8 cellular contexts compared by ENCODE assay signal in the genomic region with DNA sequence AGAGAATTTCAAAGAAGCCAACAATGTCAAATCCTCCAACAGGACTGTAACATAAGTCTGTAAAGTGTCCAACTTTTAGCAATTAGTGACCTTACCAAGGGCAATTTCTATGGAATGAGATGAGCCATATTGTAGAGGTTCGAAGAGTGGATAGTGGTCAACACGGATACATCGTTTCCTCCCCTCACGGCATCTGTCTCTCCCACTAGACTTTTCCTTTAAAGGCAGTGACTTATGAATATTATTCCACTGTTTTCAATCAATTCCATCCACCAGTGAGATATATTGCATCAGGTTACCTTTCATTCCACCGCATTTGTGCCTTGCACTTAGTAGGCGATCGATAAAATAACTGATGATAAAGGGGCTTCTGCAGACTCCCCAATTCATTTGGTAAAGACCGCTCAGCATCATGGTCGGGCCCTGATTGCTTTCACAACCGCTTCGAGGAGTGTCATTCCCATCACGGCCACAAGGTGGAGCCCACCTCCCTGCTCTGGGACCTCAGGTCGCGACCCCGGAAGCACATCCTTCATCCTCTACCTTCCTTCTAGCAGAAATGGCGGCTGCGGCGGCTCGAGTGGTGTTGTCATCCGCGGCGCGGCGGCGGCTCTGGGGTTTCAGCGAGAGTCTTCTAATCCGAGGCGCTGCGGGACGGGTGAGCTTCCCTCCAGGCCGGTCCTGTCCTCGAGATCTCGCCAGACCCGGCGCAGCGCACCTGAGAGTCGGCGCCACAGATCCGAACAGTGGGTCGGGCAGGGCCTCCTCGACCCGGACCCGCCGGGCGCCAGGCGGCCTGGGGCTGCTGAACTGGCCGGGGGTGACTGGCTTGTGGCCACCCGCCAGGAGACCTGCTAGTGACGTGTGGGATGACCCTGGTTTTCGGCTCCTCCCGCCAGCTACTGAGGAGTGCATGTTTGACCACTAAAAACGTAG. TPM values are rescaled to one million over a fixed set of nuclear protein-coding genes. Genes with fewer than 3 reads are reported as not detected.
DNase-seq lines count a peak whose midpoint lies in the region; ATAC-seq and TF ChIP-seq lines count a peak whose summit lies in the region.

A gene with protein sequence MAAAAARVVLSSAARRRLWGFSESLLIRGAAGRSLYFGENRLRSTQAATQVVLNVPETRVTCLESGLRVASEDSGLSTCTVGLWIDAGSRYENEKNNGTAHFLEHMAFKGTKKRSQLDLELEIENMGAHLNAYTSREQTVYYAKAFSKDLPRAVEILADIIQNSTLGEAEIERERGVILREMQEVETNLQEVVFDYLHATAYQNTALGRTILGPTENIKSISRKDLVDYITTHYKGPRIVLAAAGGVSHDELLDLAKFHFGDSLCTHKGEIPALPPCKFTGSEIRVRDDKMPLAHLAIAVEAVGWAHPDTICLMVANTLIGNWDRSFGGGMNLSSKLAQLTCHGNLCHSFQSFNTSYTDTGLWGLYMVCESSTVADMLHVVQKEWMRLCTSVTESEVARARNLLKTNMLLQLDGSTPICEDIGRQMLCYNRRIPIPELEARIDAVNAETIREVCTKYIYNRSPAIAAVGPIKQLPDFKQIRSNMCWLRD (plus strand): TSS at position 535 of the 936 bp plus-strand sequence. CDS start 25 bp downstream, at position 560.

- TF ChIP-seq CTCF in BJ (IDR thresholded peaks at IDR 0.05; ENCODE audit: insufficient read depth, low read depth, low read length), result peak; percentile 97
- peak; percentile 97 for TF ChIP-seq CTCF in choroid plexus epithelial cell (conservative IDR thresholded peaks at IDR 0.05; ENCODE audit: low read depth, low read length)

- peak within 1 kb of the TSS; percentile 59 for H3K4me3 ChIP-seq in BJ (ENCODE audit: low read depth, low read length)
- H3K4me3 ChIP-seq in choroid plexus epithelial cell (ENCODE audit: low read depth, low read length), result peak within 1 kb of the TSS; percentile 91

- peak; percentile 43 for DNase-seq in BJ (ENCODE audit: low read depth)
- peak; percentile 83 for DNase-seq in GM19238 (ENCODE audit: insufficient read length, low spot score)
- peak; percentile 66 for DNase-seq in NCI-H510A treated with DMSO at 0.1 percent for 48 hours (lab: John Stamatoyannopoulos, UW)
- peak; percentile 98 for DNase-seq in activated CD4-positive, alpha-beta T cell treated with anti-CD3 and anti-CD28 coated beads for 36 hours
- peak; percentile 94 for DNase-seq in choroid plexus epithelial cell (ENCODE audit: low read depth)
- peak; percentile 91 for DNase-seq in kidney glomerular epithelial cell (lab: John Stamatoyannopoulos, UW)
- DNase-seq in stimulated activated CD4-positive, alpha-beta T cell treated with anti-CD3 and anti-CD28 coated beads, Interleukin-1b, Interleukin-23, amount 100 ng/mL, for 1 hour (ENCODE audit: low read depth in 2 of 2), result peak; percentile 91 to 95

- no peaks in the 10 kb centered on the region for H3K27me3 ChIP-seq in BJ (ENCODE audit: control insufficient read depth, insufficient read depth, low read length)

- CTCF ChIA-PET in BJ (lab: Yijun Ruan, JAX), result interaction anchor here (0.6 to 1.5 kb wide), 5 partner anchors 10 to 77 kb away, joined by 3 to 5 read pairs (median 3); partner anchors contain the start of gene PSMC2
- CTCF ChIA-PET in activated CD4-positive, alpha-beta T cell treated with anti-CD3 and anti-CD28 coated beads for 36 hours (lab: Charles Lee), result interaction anchor here (0.6 to 2.5 kb wide), 12 partner anchors 9 to 225 kb away, joined by 3 to 6 read pairs (median 3); partner anchors contain the start of gene ARMC10

- POLR2A ChIA-PET in BJ (lab: Charles Lee), result no interaction called here
- POLR2A ChIA-PET in activated CD4-positive, alpha-beta T cell treated with anti-CD3 and anti-CD28 coated beads for 36 hours (lab: Charles Lee), result no interaction called here

- peak within 1 kb of the TSS; percentile 89 for H3K4me3 Mint-ChIP-seq in activated CD4-positive, alpha-beta T cell treated with anti-CD3 and anti-CD28 coated beads for 36 hours

- no peaks in the 10 kb centered on the region for H3K9me3 Mint-ChIP-seq in activated CD4-positive, alpha-beta T cell treated with anti-CD3 and anti-CD28 coated beads for 36 hours (ENCODE audit: low read depth)

- no peaks in the 10 kb centered on the region; the same call in 1 of the 2 replicates for H3K36me3 ChIP-seq in BJ (ENCODE audit: control insufficient read depth, insufficient read depth, low read length)

- H3K27ac Mint-ChIP-seq in activated CD4-positive, alpha-beta T cell treated with anti-CD3 and anti-CD28 coated beads for 36 hours, result peak within 1 kb of the TSS; percentile 93

- no peaks in the 10 kb centered on the region for H3K27me3 Mint-ChIP-seq in activated CD4-positive, alpha-beta T cell treated with anti-CD3 and anti-CD28 coated beads for 36 hours

- intact Hi-C loops in activated CD4-positive, alpha-beta T cell treated with anti-CD3 and anti-CD28 coated beads for 36 hours (cut with DNase I, micrococcal nuclease), result loop anchor here (1.0 to 10.0 kb wide), 6 partner anchors 17 to 858 kb away; partner anchors contain the start of genes PSMC2 (in 2 of the 2), FAM185A (in 1 of the 2) and NAPEPLD (in 1 of the 2)

- peaks cover 33% of the 10 kb centered on the region for H3K4me1 Mint-ChIP-seq in activated CD4-positive, alpha-beta T cell treated with anti-CD3 and anti-CD28 coated beads for 36 hours

- ATAC-seq in HG03442 (IDR thresholded peaks at IDR 0.05; ENCODE audit: unreplicated experiment), result peak; percentile 92
- peak; percentile 98 for ATAC-seq in activated CD4-positive, alpha-beta T cell treated with anti-CD3 and anti-CD28 coated beads for 36 hours

- H3K36me3 Mint-ChIP-seq in activated CD4-positive, alpha-beta T cell treated with anti-CD3 and anti-CD28 coated beads for 36 hours (ENCODE audit: low read depth), result peaks cover 27% of the 10 kb centered on the region

RNA-seq across cellular contexts. Expression of the gene that starts here (rescaled TPM):
- 44.3 and 56.7 TPM in 2 replicates for polyA plus RNA-seq in BJ (2011; rRNA removed)
- 13.6 and 18.7 TPM in 2 replicates for polyA minus RNA-seq in BJ (2011; rRNA and poly(A)+ RNA removed)
- total RNA-seq in activated CD4-positive, alpha-beta T cell treated with anti-CD3 and anti-CD28 coated beads for 36 hours, result 10 to 100 TPM; 70.7 to 86.9 TPM

Comparison
In these comparisons a context has a peak if more than half of its experiments do, and no peak if none do; other contexts are left out.
1. Peak in every context shown above with its lines: DNase-seq, ATAC-seq and H3K4me3 ChIP-seq.
2. DNase-seq: peak in every context shown above with its lines; median percentile 98 in activated CD4-positive, alpha-beta T cell treated with anti-CD3 and anti-CD28 coated beads for 36 hours; 94 in choroid plexus epithelial cell; 93 in stimulated activated CD4-positive, alpha-beta T cell treated with anti-CD3 and anti-CD28 coated beads, Interleukin-1b, Interleukin-23, amount 100 ng/mL, for 1 hour; 91 in kidney glomerular epithelial cell; 83 in GM19238; 66 in NCI-H510A treated with DMSO at 0.1 percent for 48 hours; 43 in BJ.